1 cellular context compared by ENCODE assay signal in the genomic region with DNA sequence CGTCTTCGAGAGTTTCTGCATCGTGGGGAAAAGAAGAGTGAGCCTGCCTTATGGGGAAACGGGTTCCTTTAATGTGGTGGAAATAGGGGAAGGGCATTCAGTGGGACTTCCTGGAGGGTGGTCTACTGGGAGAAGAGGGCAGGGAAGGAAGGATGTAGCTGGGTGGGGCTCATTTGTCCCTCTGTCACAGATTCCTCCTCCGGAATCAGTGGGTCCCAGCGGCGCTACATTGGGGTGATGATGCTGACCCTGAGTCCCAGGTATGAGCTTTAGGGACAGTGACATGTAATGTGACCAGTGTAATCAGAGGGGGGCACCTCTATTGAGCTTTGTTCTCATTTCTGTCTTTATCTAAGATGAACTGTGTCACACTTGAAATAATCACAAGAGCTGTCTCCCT.
TF ChIP-seq lines count a peak whose summit lies in the region.

No MANE protein-coding gene starts in this region.

TF ChIP-seq in IMR-90, 13 proteins besides CTCF, POLR2A, EP300 and RAD21:
- TF ChIP-seq BHLHE40 (IDR thresholded peaks at IDR 0.05; ENCODE audit: low read depth, low read length), result no peak
- TF ChIP-seq, protein P1, sequence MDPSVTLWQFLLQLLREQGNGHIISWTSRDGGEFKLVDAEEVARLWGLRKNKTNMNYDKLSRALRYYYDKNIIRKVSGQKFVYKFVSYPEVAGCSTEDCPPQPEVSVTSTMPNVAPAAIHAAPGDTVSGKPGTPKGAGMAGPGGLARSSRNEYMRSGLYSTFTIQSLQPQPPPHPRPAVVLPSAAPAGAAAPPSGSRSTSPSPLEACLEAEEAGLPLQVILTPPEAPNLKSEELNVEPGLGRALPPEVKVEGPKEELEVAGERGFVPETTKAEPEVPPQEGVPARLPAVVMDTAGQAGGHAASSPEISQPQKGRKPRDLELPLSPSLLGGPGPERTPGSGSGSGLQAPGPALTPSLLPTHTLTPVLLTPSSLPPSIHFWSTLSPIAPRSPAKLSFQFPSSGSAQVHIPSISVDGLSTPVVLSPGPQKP (IDR thresholded peaks at IDR 0.05; ENCODE audit: borderline replicate concordance, low read depth, low read length), result no peak
- no peak for TF ChIP-seq MXI1 (IDR thresholded peaks at IDR 0.05; ENCODE audit: borderline replicate concordance, low read depth, low read length)
- TF ChIP-seq NFE2L2 (IDR thresholded peaks at IDR 0.05; ENCODE audit: low read depth, low read length), result no peak
- TF ChIP-seq, protein P2, sequence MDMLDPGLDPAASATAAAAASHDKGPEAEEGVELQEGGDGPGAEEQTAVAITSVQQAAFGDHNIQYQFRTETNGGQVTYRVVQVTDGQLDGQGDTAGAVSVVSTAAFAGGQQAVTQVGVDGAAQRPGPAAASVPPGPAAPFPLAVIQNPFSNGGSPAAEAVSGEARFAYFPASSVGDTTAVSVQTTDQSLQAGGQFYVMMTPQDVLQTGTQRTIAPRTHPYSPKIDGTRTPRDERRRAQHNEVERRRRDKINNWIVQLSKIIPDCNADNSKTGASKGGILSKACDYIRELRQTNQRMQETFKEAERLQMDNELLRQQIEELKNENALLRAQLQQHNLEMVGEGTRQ (IDR thresholded peaks at IDR 0.05; ENCODE audit: low read depth, low read length), result no peak
- TF ChIP-seq MAFK (IDR thresholded peaks at IDR 0.05; ENCODE audit: low read depth, low read length), result no peak
- TF ChIP-seq MAZ (IDR thresholded peaks at IDR 0.05; ENCODE audit: borderline replicate concordance, low read depth, low read length), result no peak
- TF ChIP-seq FOS (IDR thresholded peaks at IDR 0.05; ENCODE audit: low read depth, low read length), result no peak
- TF ChIP-seq SMC3 (IDR thresholded peaks at IDR 0.05; ENCODE audit: low read depth, low read length), result no peak
- no peak for TF ChIP-seq CHD1 (IDR thresholded peaks at IDR 0.05; ENCODE audit: low read depth, low read length)
- no peak for TF ChIP-seq CEBPB (IDR thresholded peaks at IDR 0.05; ENCODE audit: low read depth, low read length)
- TF ChIP-seq RCOR1 (IDR thresholded peaks at IDR 0.05; ENCODE audit: insufficient replicate concordance, low read length), result no peak
- TF ChIP-seq RFX5 (IDR thresholded peaks at IDR 0.05; ENCODE audit: low read depth, low read length), result no peak
